ENCODE assay signal across 11 cellular contexts in the genomic region with DNA sequence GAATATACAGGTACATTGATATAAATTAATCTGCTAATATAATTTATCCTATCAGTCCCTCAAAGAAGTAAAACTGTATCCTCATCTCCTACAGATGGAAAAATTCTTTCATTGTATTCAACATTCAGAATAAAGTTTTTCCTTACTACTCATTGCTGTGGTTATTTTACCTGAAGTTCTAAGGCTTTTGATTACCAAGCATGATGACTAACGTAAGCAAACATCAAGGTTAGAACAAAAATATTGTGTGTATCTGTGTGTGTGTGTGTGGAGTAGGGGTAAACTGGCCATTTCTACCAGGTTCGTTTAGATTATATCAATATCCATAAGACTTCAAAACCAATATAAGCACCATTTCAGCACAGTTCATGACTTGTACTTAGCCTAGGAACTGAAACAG.
"Had no signal": no experiment of that assay in that cellular context is flagged by ENCODE, and none has a peak within 500 bp of the region (broad histone marks: within the 10 kb centered on the region; RNA-seq: fewer than 3 reads in every experiment).

No MANE protein-coding gene starts in this region.

- H3K4me3 ChIP-seq: GM23248, GM23338, HAP-1 had no signal

- H3K4me2 ChIP-seq: GM23338 had no signal

- H3K27ac ChIP-seq: GM23248 had no signal

- H3K9me3 Mint-ChIP-seq: GM23338, HFFc6 had no signal

- FAIRE-seq: H1, H54 had no signal

- H3K4me3 Mint-ChIP-seq: GM23338, H9, HFFc6 had no signal

- H3K9ac ChIP-seq: GM23248 had no signal

- DNase-seq: GM23248, GOT3, H7, H9, HCEC 1CT, HFFc6 had no signal

- H3K9me3 ChIP-seq: HAP-1 had no signal

- H3K4me1 ChIP-seq: HAP-1 had no signal

- ATAC-seq: GM23338, HCT116 had no signal

- H3K36me3 ChIP-seq: HAP-1 had no signal

- H3K27ac Mint-ChIP-seq: GM23338, H9, HFFc6 had no signal

- H2AFZ ChIP-seq: GM23248, GM23338 had no signal
